ENCODE assay signal across 11 cellular contexts in genomic region chr3:119296723-119297122, GRCh38. TPM values are rescaled to one million over a fixed set of nuclear protein-coding genes. Genes with fewer than 3 reads are reported as not detected.
DNase-seq lines count a peak whose midpoint lies in the region; ATAC-seq, FAIRE-seq and TF ChIP-seq lines count a peak whose summit lies in the region.
"Had no signal": no experiment of that assay in that cellular context is flagged by ENCODE, and none has a peak within 500 bp of the region (broad histone marks: within the 10 kb centered on the region; RNA-seq: fewer than 3 reads in every experiment).

No MANE protein-coding gene starts in this region.

- H2AK5ac ChIP-seq in mesendoderm (ENCODE audit: low read length) = no peak overlapping the region

- H3K79me2 ChIP-seq in GM12878 (ENCODE audit: control insufficient read depth, insufficient read depth, low read length) (peaks cover 63% of the 10 kb centered on the region), mesendoderm (ENCODE audit: control insufficient read depth, insufficient read depth, low read length) (peaks cover 20% of the 10 kb centered on the region)

- peaks cover 5% of the 10 kb centered on the region for H3K36me3 Mint-ChIP-seq in activated naive CD4-positive, alpha-beta T cell treated with anti-CD3 and anti-CD28 coated beads for 36 hours (ENCODE audit: low read depth)
- peaks cover 0 to 7% of the 10 kb centered on the region in 2 donors for H3K36me3 Mint-ChIP-seq in activated naive CD4-positive, alpha-beta T cell treated with anti-CD3 and anti-CD28 coated beads, Interleukin-2, amount 50 U/mL, for 72 hours
- no peaks in the 10 kb centered on the region for H3K36me3 Mint-ChIP-seq in Caco-2 (ENCODE audit: insufficient read depth, unreplicated experiment)

- H3K4ac ChIP-seq in mesendoderm (ENCODE audit: low read depth, low read length) = no peak overlapping the region

- no peak for ATAC-seq in activated naive CD4-positive, alpha-beta T cell treated with anti-CD3 and anti-CD28 coated beads, Interleukin-2, amount 50 U/mL, for 72 hours
- no peak for ATAC-seq in GM12878

- intact Hi-C loops in activated naive CD4-positive, alpha-beta T cell treated with anti-CD3 and anti-CD28 coated beads for 36 hours (cut with micrococcal nuclease) = loop anchor here (10.0 kb wide), 3 partner anchors 798 to 1298 kb away; partner anchors contain the start of genes GSK3B, LRRC58 and NDUFB4
- intact Hi-C loops in GM12878 (cut with micrococcal nuclease; ENCODE audit: unreplicated experiment) (loop anchor here (10.0 kb wide), 2 partner anchors 168 to 798 kb away; partner anchors contain the start of genes GSK3B, POGLUT1 and TMEM39A), tibial artery (cut with DNase I; ENCODE audit: low total_unique reads) (no loop called here), Caco-2 (cut with micrococcal nuclease; ENCODE audit: unreplicated experiment) (no loop called here)

- H3K18ac ChIP-seq in mesendoderm (ENCODE audit: low read length) = peak overlapping the region; percentile 33

- H3K27ac ChIP-seq in GM12878 (ENCODE audit: control insufficient read depth, insufficient read depth) (peak overlapping the region; percentile 96), mesendoderm (ENCODE audit: low read depth, low read length) (no peak overlapping the region), tibial artery (peak overlapping the region in 1 of 2 donors; percentile 87)
- H3K27ac ChIP-seq: epithelial cell of prostate had no signal

- no peak for TF ChIP-seq CTCF in GM12878 (IDR thresholded peaks at IDR 0.05 in 2 of 3, conservative IDR thresholded peaks at IDR 0.05 in 1 of 3; ENCODE audit: control insufficient read depth in 2 of 3, extremely low read depth in 1 of 3, insufficient read depth in 1 of 3, low read depth in 3 of 3, low read length in 3 of 3)
- TF ChIP-seq CTCF in tibial artery (IDR thresholded peaks at IDR 0.05) = no peak
- no peak for TF ChIP-seq CTCF in Caco-2 (IDR thresholded peaks at IDR 0.05; ENCODE audit: insufficient read depth in 1 of 2, low read depth in 1 of 2, low read length in 1 of 2, severe bottlenecking in 1 of 2, unreplicated experiment in 1 of 2)

- SMC1A ChIA-PET in GM12878 (lab: Charles Lee; ENCODE audit: uncharacterized antibody, unreplicated experiment) = interaction anchor here (1.0 to 6.9 kb wide), 14 partner anchors 9 to 384 kb away, joined by 3 to 62 read pairs (median 8); no protein-coding TSS in a partner anchor

- no peak for TF ChIP-seq POLR2A in GM12878 (IDR thresholded peaks at IDR 0.05; ENCODE audit: low read depth, low read length)

- H3K9ac ChIP-seq in GM12878 (ENCODE audit: control insufficient read depth, insufficient read depth, low read length) = peak overlapping the region; percentile 59
- peak overlapping the region; percentile 73 for H3K9ac ChIP-seq in mesendoderm (ENCODE audit: low read length)

- H3K4me2 ChIP-seq in GM12878 (ENCODE audit: control insufficient read depth, insufficient read depth) = peak overlapping the region; percentile 74
- H3K4me2 ChIP-seq in mesendoderm (ENCODE audit: low read length) = no peak overlapping the region

- H3K36me3 ChIP-seq in GM12878 (ENCODE audit: control insufficient read depth in 2 of 2, insufficient read depth in 2 of 2, low read length in 1 of 2) = no peaks in the 10 kb centered on the region
- peaks cover 1% of the 10 kb centered on the region for H3K36me3 ChIP-seq in mesendoderm (ENCODE audit: control insufficient read depth, insufficient read depth, low read length)
- H3K36me3 ChIP-seq in tibial artery = no peaks in the 10 kb centered on the region
- H3K36me3 ChIP-seq in Caco-2 (ENCODE audit: control insufficient read depth, insufficient read depth, low read length) = no peaks in the 10 kb centered on the region

- H3K4me1 ChIP-seq in GM12878 (ENCODE audit: control insufficient read depth, insufficient read depth, low read length) = peaks cover 43% of the 10 kb centered on the region
- H3K4me1 ChIP-seq in mesendoderm (ENCODE audit: control insufficient read depth, low read depth, low read length) = peaks cover 10% of the 10 kb centered on the region
- peaks cover 0 to 29% (median 12%) of the 10 kb centered on the region in 4 donors for H3K4me1 ChIP-seq in tibial artery
- H3K4me1 ChIP-seq in Caco-2 = peaks cover 17% of the 10 kb centered on the region

- no peaks in the 10 kb centered on the region for H4K20me1 ChIP-seq in GM12878 (ENCODE audit: control insufficient read depth, insufficient read depth)

- POLR2A ChIA-PET in GM12878 (lab: Charles Lee) (interaction anchor here (0.8 to 4.8 kb wide), 7 partner anchors 8 to 167 kb away, joined by 3 to 25 read pairs (median 4); partner anchors contain the start of gene TMEM39A), Caco-2 (lab: Charles Lee) (no interaction called here)

- H3K27me3 ChIP-seq in GM12878 (replicated peaks in 1 of 2; ENCODE audit: control insufficient read depth in 2 of 2, insufficient read depth in 2 of 2, low read length in 1 of 2) (no peaks in the 10 kb centered on the region), mesendoderm (ENCODE audit: insufficient read depth, low read length, poor library complexity) (no peaks in the 10 kb centered on the region), tibial artery (no peaks in the 10 kb centered on the region), Caco-2 (replicated peaks; ENCODE audit: control insufficient read depth, insufficient read depth, low read length) (no peaks in the 10 kb centered on the region)

- RAD21 ChIA-PET in GM12878 (lab: Charles Lee; ENCODE audit: unreplicated experiment) = interaction anchor here (0.6 to 7.1 kb wide), 11 partner anchors 25 to 384 kb away, joined by 3 to 66 read pairs (median 3); partner anchors contain the start of genes B4GALT4 and TIMMDC1

- H2AFZ ChIP-seq in GM12878 (ENCODE audit: control insufficient read depth, low read depth, low read length) = no peak overlapping the region

- H3K9me3 ChIP-seq in GM12878 (replicated peaks; ENCODE audit: control insufficient read depth, insufficient read depth, low read length) (no peaks in the 10 kb centered on the region), tibial artery (no peaks in the 10 kb centered on the region), Caco-2 (no peaks in the 10 kb centered on the region)

- H3K4me3 ChIP-seq in GM12878 (peak overlapping the region; percentile 94), mesendoderm (ENCODE audit: low read length) (no peak overlapping the region), tibial artery (peak overlapping the region; percentile 85 to 90), Caco-2 (ENCODE audit: low read depth, low read length) (no peak overlapping the region)

- no peak overlapping the region for H3K23ac ChIP-seq in mesendoderm (ENCODE audit: low read length)

- no peak for FAIRE-seq in GM12878 (lab: Jason Lieb, UNC)

- no peak overlapping the region for H3K56ac ChIP-seq in mesendoderm (ENCODE audit: low read length)

- CTCF ChIA-PET in activated naive CD4-positive, alpha-beta T cell treated with anti-CD3 and anti-CD28 coated beads for 36 hours (lab: Charles Lee) = interaction anchor here (1.3 to 4.9 kb wide), 4 partner anchors 10 to 56 kb away, joined by 3 to 28 read pairs (median 6); no protein-coding TSS in a partner anchor
- CTCF ChIA-PET in GM12878 (lab: Yijun Ruan, JAX) (interaction anchor here (1.0 to 4.6 kb wide), 5 partner anchors 10 to 56 kb away, joined by 3 to 20 read pairs (median 6); no protein-coding TSS in a partner anchor), Caco-2 (lab: Charles Lee) (no interaction called here)

- no peak overlapping the region for H4K8ac ChIP-seq in mesendoderm (ENCODE audit: low read depth, low read length)

- H2BK120ac ChIP-seq in mesendoderm (ENCODE audit: low read depth, low read length) = no peak overlapping the region

- in situ Hi-C loops in GM12878 (cut with MboI) = loop anchor here (25.0 kb wide), 1 partner anchor 391 kb away; the partner anchor contains the start of gene COX17

- BruUV-seq in GM12878 (replicated peaks; lab: Mats Ljungman, UMichigan) = no TSS peak
- BruUV-seq in Caco-2 (replicated peaks; lab: Mats Ljungman, UMichigan) = no TSS peak

- no peak overlapping the region for H4K5ac ChIP-seq in mesendoderm (ENCODE audit: low read length)

- TF ChIP-seq EP300 in GM12878 (IDR thresholded peaks at IDR 0.05; ENCODE audit: borderline replicate concordance in 1 of 2, control insufficient read depth in 1 of 2, low read depth in 2 of 2, low read length in 2 of 2) = no peak

- no peak for TF ChIP-seq RAD21 in GM12878 (IDR thresholded peaks at IDR 0.05; ENCODE audit: insufficient read depth, low read depth, low read length)

- H2BK15ac ChIP-seq in mesendoderm (replicated peaks; ENCODE audit: low read depth) = no peak overlapping the region

- H3K4me3 Mint-ChIP-seq in activated naive CD4-positive, alpha-beta T cell treated with anti-CD3 and anti-CD28 coated beads for 36 hours = peak overlapping the region; percentile 13
- no peak overlapping the region for H3K4me3 Mint-ChIP-seq in Caco-2 (ENCODE audit: unreplicated experiment)

- WGBS in GM12878 (ENCODE audit: insufficient coverage, insufficient replicate concordance, low lambda C conversion rate, missing lambda C conversion rate) = 28% methylated on average over 4 of the region's 4 CpGs
- WGBS in mesendoderm (ENCODE audit: extremely low coverage, insufficient coverage, low lambda C conversion rate) = no CpG with 5 or more reads among the region's 4 CpGs

- peaks cover 18% of the 10 kb centered on the region for H3K79me1 ChIP-seq in mesendoderm (ENCODE audit: low read length)

- no peaks in the 10 kb centered on the region for H3K27me3 Mint-ChIP-seq in activated naive CD4-positive, alpha-beta T cell treated with anti-CD3 and anti-CD28 coated beads for 36 hours (ENCODE audit: low read depth)
- no peaks in the 10 kb centered on the region for H3K27me3 Mint-ChIP-seq in Caco-2 (ENCODE audit: insufficient read depth, unreplicated experiment)

- H3K27ac Mint-ChIP-seq in activated naive CD4-positive, alpha-beta T cell treated with anti-CD3 and anti-CD28 coated beads for 36 hours = no peak overlapping the region
- H3K27ac Mint-ChIP-seq in activated naive CD4-positive, alpha-beta T cell treated with anti-CD3 and anti-CD28 coated beads, Interleukin-2, amount 50 U/mL, for 72 hours = no peak overlapping the region
- no peak overlapping the region for H3K27ac Mint-ChIP-seq in Caco-2 (ENCODE audit: unreplicated experiment)

- H2BK5ac ChIP-seq in mesendoderm (ENCODE audit: low read length) = no peak overlapping the region

- H3K4me1 Mint-ChIP-seq in activated naive CD4-positive, alpha-beta T cell treated with anti-CD3 and anti-CD28 coated beads for 36 hours (ENCODE audit: low read depth) = peaks cover 44% of the 10 kb centered on the region
- peaks cover 8% of the 10 kb centered on the region for H3K4me1 Mint-ChIP-seq in Caco-2 (ENCODE audit: low read depth, unreplicated experiment)

- H3K9me3 Mint-ChIP-seq in activated naive CD4-positive, alpha-beta T cell treated with anti-CD3 and anti-CD28 coated beads for 36 hours = no peaks in the 10 kb centered on the region
- H3K9me3 Mint-ChIP-seq in activated naive CD4-positive, alpha-beta T cell treated with anti-CD3 and anti-CD28 coated beads, Interleukin-2, amount 50 U/mL, for 72 hours = no peaks in the 10 kb centered on the region
- H3K9me3 Mint-ChIP-seq in Caco-2 (ENCODE audit: unreplicated experiment) = no peaks in the 10 kb centered on the region

- no peak for DNase-seq in activated naive CD4-positive, alpha-beta T cell treated with anti-CD3 and anti-CD28 coated beads for 36 hours
- no peak for DNase-seq in activated naive CD4-positive, alpha-beta T cell treated with anti-CD3 and anti-CD28 coated beads, Interleukin-2, amount 50 U/mL, for 72 hours (ENCODE audit: low spot score in 2 of 2)
- DNase-seq in GM12878 (ENCODE audit: low read depth, low spot score) (no peak), mesendoderm (no peak), tibial artery (no peak), NCI-H187 (lab: John Stamatoyannopoulos, UW) (no peak), NCI-H1417 (lab: John Stamatoyannopoulos, UW) (no peak), Caco-2 (no peak)
- DNase-seq: islet precursor cell, NCI-H146 had no signal

RNA-seq across cellular contexts. Expression of gene ARHGAP31, which starts 2.5 kb away (rescaled TPM):
- total RNA-seq in activated naive CD4-positive, alpha-beta T cell treated with anti-CD3 and anti-CD28 coated beads for 36 hours = 1 to 10 TPM; 3.5 to 3.7 TPM
- total RNA-seq in activated naive CD4-positive, alpha-beta T cell treated with anti-CD3 and anti-CD28 coated beads, Interleukin-2, amount 50 U/mL, for 72 hours = 10 to 100 TPM in 1 of 2 donors, 1 to 10 TPM in 1; 2.1 to 11.0 TPM
- total RNA-seq in GM12878 (2013; cell fraction: nucleolus; rRNA removed) = 25.6 and 27.1 TPM in 2 replicates
- total RNA-seq in GM12878 (2014; rRNA removed) (10.0 and 10.5 TPM in 2 replicates), GM12878 (2014; rRNA removed; fragmentation: Illumina TruSeq; extraction: Trizol) (10.5 and 10.6 TPM in 2 replicates), GM12878 (2021) (26.4 and 27.4 TPM in 2 replicates), Caco-2 (2022) (0.25 and 0.49 TPM in 2 replicates)
- polyA plus RNA-seq in GM12878 (2011; ENCODE audit: low read depth) = 5.0 TPM
- polyA plus RNA-seq in GM12878 (2011; rRNA removed) (27.4 and 29.8 TPM in 2 replicates), GM12878 (2014; fragmentation: Illumina TruSeq; extraction: Trizol) (11.9 and 13.5 TPM in 2 replicates), GM12878 (2014; fragmentation: Nextera tagmentation; extraction: Ambion mirVana) (1 to 10 TPM in 1 of 2 experiments, under 1 TPM in 1; 0.97 to 1.6 TPM), GM12878 (2014; rRNA removed) (10.1 and 10.7 TPM in 2 replicates), GM12878 (2016; fragmentation: Nextera tagmentation; extraction: Ambion mirVana) (1 to 10 TPM; 6.9 to 7.2 TPM)
- 23.1 and 28.4 TPM in 2 replicates for polyA plus RNA-seq in GM12878 (2011; cell fraction: cytosol; rRNA removed)
- 12.5 and 13.9 TPM in 2 replicates for polyA plus RNA-seq in GM12878 (2011; cell fraction: nucleus; rRNA removed)
- polyA plus RNA-seq in GM12878 (2012) = 7.2 and 8.3 TPM in 2 replicates
- polyA minus RNA-seq in GM12878 (2011; rRNA and poly(A)+ RNA removed) = 35.0 and 43.4 TPM in 2 replicates
- 12.4 and 18.5 TPM in 2 replicates for polyA minus RNA-seq in GM12878 (2011; cell fraction: cytosol; rRNA and poly(A)+ RNA removed)
- 10.0 and 16.7 TPM in 2 replicates for polyA minus RNA-seq in GM12878 (2011; cell fraction: nucleus; rRNA and poly(A)+ RNA removed)
- polyA plus RNA-seq in mesendoderm (2013, experiment 1 of 2) = 2.5 TPM
- 2.4 TPM for polyA plus RNA-seq in mesendoderm (2013, experiment 2 of 2)

RNA-seq across cellular contexts. Expression of gene B4GALT4, which starts 56.0 kb away (rescaled TPM):
- 10 to 100 TPM; 22.0 to 22.8 TPM for total RNA-seq in activated naive CD4-positive, alpha-beta T cell treated with anti-CD3 and anti-CD28 coated beads for 36 hours
- total RNA-seq in activated naive CD4-positive, alpha-beta T cell treated with anti-CD3 and anti-CD28 coated beads, Interleukin-2, amount 50 U/mL, for 72 hours = 10 to 100 TPM; 13.8 to 21.0 TPM
- 13.1 and 14.1 TPM in 2 replicates for total RNA-seq in GM12878 (2013; cell fraction: nucleolus; rRNA removed)
- total RNA-seq in GM12878 (2014; rRNA removed) = 10.8 and 11.9 TPM in 2 replicates
- total RNA-seq in GM12878 (2014; rRNA removed; fragmentation: Illumina TruSeq; extraction: Trizol) = 10.6 and 11.7 TPM in 2 replicates
- 12.4 and 13.0 TPM in 2 replicates for total RNA-seq in GM12878 (2021)
- 11.0 TPM for polyA plus RNA-seq in GM12878 (2011; ENCODE audit: low read depth)
- 16.6 and 18.7 TPM in 2 replicates for polyA plus RNA-seq in GM12878 (2011; rRNA removed)
- 7.2 TPM in 2 replicates for polyA plus RNA-seq in GM12878 (2011; cell fraction: cytosol; rRNA removed)
- 8.5 and 9.3 TPM in 2 replicates for polyA plus RNA-seq in GM12878 (2011; cell fraction: nucleus; rRNA removed)
- polyA plus RNA-seq in GM12878 (2012) = 12.1 and 12.9 TPM in 2 replicates
- polyA plus RNA-seq in GM12878 (2014; fragmentation: Illumina TruSeq; extraction: Trizol) = 8.8 and 12.9 TPM in 2 replicates
- 10 to 100 TPM; 13.8 to 15.4 TPM for polyA plus RNA-seq in GM12878 (2014; fragmentation: Nextera tagmentation; extraction: Ambion mirVana)
- 9.0 and 11.7 TPM in 2 replicates for polyA plus RNA-seq in GM12878 (2014; rRNA removed)
- 10 to 100 TPM; 15.6 to 16.7 TPM for polyA plus RNA-seq in GM12878 (2016; fragmentation: Nextera tagmentation; extraction: Ambion mirVana)
- polyA minus RNA-seq in GM12878 (2011; rRNA and poly(A)+ RNA removed) = 9.0 and 10.0 TPM in 2 replicates
- 3.6 and 4.1 TPM in 2 replicates for polyA minus RNA-seq in GM12878 (2011; cell fraction: cytosol; rRNA and poly(A)+ RNA removed)
- polyA minus RNA-seq in GM12878 (2011; cell fraction: nucleus; rRNA and poly(A)+ RNA removed) = 5.3 and 6.8 TPM in 2 replicates
- 16.6 TPM for polyA plus RNA-seq in mesendoderm (2013, experiment 1 of 2)
- 17.0 TPM for polyA plus RNA-seq in mesendoderm (2013, experiment 2 of 2)
- 56.9 and 59.7 TPM in 2 replicates for total RNA-seq in Caco-2 (2022)

Comparison
In these comparisons a context has a peak if more than half of its experiments do, and no peak if none do; other contexts are left out.
1. H3K4me3 ChIP-seq: peak in GM12878 (single experiment) and tibial artery (2 of 2); none in mesendoderm (single experiment) and Caco-2 (single experiment).
2. intact Hi-C loops: an anchor here in activated naive CD4-positive, alpha-beta T cell treated with anti-CD3 and anti-CD28 coated beads for 36 hours (10.0 kb wide) and GM12878 (10.0 kb wide); none called in tibial artery and Caco-2.